ENCODE assay signal across 8 cellular contexts in the genomic region with DNA sequence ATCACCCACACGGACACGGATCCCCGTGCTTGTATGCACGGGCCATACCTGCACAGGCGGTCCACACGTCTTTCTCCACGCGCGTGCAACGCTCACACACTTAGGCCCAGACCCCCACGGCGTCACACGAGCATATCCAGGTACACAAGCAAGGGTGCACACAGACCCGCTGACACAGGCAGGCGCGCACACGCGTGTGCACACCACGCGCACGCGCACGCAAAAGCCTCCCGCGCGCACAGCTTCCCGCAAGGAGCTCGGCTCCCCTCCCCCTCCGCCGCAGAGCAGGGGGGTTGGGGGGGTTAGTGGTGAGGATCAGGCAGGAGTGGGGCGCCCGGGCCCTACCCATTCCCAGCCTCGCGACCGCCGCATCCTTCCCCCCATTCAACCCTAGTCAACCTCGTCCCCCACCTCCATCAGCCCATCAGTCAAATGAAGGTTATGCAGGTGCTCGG. TPM values are rescaled to one million over a fixed set of nuclear protein-coding genes. Genes with fewer than 3 reads are reported as not detected.
DNase-seq lines count a peak whose midpoint lies in the region; ATAC-seq, FAIRE-seq and TF ChIP-seq lines count a peak whose summit lies in the region.

No MANE protein-coding gene starts in this region.

- DNase-seq in AG04449 (ENCODE audit: low read depth, low spot score) (no peak), GM19239 (ENCODE audit: insufficient read length, low spot score) (no peak), RWPE2 (ENCODE audit: low spot score) (no peak), dermis blood vessel endothelial cell (peak; percentile 23), midbrain (lab: John Stamatoyannopoulos, UW) (peak; percentile 52), thoracic aorta (ENCODE audit: low spot score) (no peak), NCI-H2107 (lab: John Stamatoyannopoulos, UW) (no peak), AG20443 (ENCODE audit: low spot score) (no peak)

- POLR2A ChIA-PET in AG04449 (lab: Yijun Ruan, JAX), result interaction anchor here (1.3 to 3.3 kb wide), 2 partner anchors 48 to 78 kb away, joined by 3 to 26 read pairs; a partner anchor contains a TSS

- TF ChIP-seq CTCF in AG04449 (IDR thresholded peaks at IDR 0.05; ENCODE audit: insufficient read depth, low read length, missing control alignments), result no peak
- TF ChIP-seq CTCF in RWPE2 (IDR thresholded peaks at IDR 0.05; ENCODE audit: poor library complexity, severe bottlenecking), result no peak
- no peak for TF ChIP-seq CTCF in thoracic aorta (IDR thresholded peaks at IDR 0.05)

- no peak overlapping the region for H3K27ac ChIP-seq in RWPE2 (ENCODE audit: poor library complexity, severe bottlenecking)
- H3K27ac ChIP-seq in thoracic aorta, result no peak overlapping the region

- H3K36me3 ChIP-seq in RWPE2 (ENCODE audit: low read depth) (peaks cover 3% of the 10 kb centered on the region), thoracic aorta (no peaks in the 10 kb centered on the region)

- CTCF ChIA-PET in AG04449 (lab: Yijun Ruan, JAX), result interaction anchor here (1.2 to 11.1 kb wide), 7 partner anchors 10 to 76 kb away, joined by 3 to 217 read pairs (median 5); a partner anchor contains a TSS

- ATAC-seq in RWPE2 (ENCODE audit: low read depth) (peak; percentile 7), thoracic aorta (ENCODE audit: insufficient number of reproducible peaks, low FRiP score, low read depth) (no peak)

- peak; percentile 18 for FAIRE-seq in GM19239 (lab: Jason Lieb, UNC)

- H3K4me1 ChIP-seq in RWPE2 (ENCODE audit: insufficient read depth, poor library complexity, severe bottlenecking) (no peaks in the 10 kb centered on the region), thoracic aorta (ENCODE audit: control insufficient read depth in 1 of 2, low read depth in 2 of 2) (peaks cover 8 to 19% of the 10 kb centered on the region in 2 donors)

- peak overlapping the region; percentile 96 for H3K4me3 ChIP-seq in AG04449 (ENCODE audit: low read depth, low read length)
- H3K4me3 ChIP-seq in RWPE2 (ENCODE audit: severe bottlenecking), result peak overlapping the region; percentile 54
- H3K4me3 ChIP-seq in thoracic aorta, result peak overlapping the region; percentile 91

- H3K27me3 ChIP-seq in RWPE2 (ENCODE audit: insufficient read depth, poor library complexity, severe bottlenecking) (no peaks in the 10 kb centered on the region), thoracic aorta (replicated peaks; ENCODE audit: insufficient read depth) (no peaks in the 10 kb centered on the region)

- H3K9me3 ChIP-seq in RWPE2 (ENCODE audit: severe bottlenecking) (no peaks in the 10 kb centered on the region), thoracic aorta (no peaks in the 10 kb centered on the region)

RNA-seq across cellular contexts. Expression of a gene that starts 0.4 kb away (rescaled TPM):
- total RNA-seq in dermis blood vessel endothelial cell, result 0.17 and 0.93 TPM in 2 replicates
- 1 to 10 TPM in 1 of 2 donors, not detected in 1; 1.9 TPM for total RNA-seq in thoracic aorta

RNA-seq across cellular contexts. Expression of a gene that starts 10.4 kb away (rescaled TPM):
- 15.3 and 19.3 TPM in 2 replicates for total RNA-seq in dermis blood vessel endothelial cell
- 10 to 100 TPM; 10.6 to 16.1 TPM for total RNA-seq in thoracic aorta

RNA-seq across cellular contexts. Expression of a gene that starts 22.8 kb away (rescaled TPM):
- total RNA-seq in dermis blood vessel endothelial cell (0.28 and 0.51 TPM in 2 replicates), thoracic aorta (under 1 TPM; 0.41 to 0.42 TPM)

RNA-seq across cellular contexts. Expression of a gene that starts 29.8 kb away (rescaled TPM):
- total RNA-seq in dermis blood vessel endothelial cell (8.0 and 8.5 TPM in 2 replicates), thoracic aorta (10 to 100 TPM; 59.4 to 72.3 TPM)

RNA-seq across cellular contexts. Expression of a gene that starts 50.5 kb away (rescaled TPM):
- total RNA-seq in dermis blood vessel endothelial cell, result 4.8 and 9.7 TPM in 2 replicates
- 10 to 100 TPM; 14.3 to 15.8 TPM for total RNA-seq in thoracic aorta

Comparison
In these comparisons a context has a peak if more than half of its experiments do, and no peak if none do; other contexts are left out.
1. DNase-seq: peak in dermis blood vessel endothelial cell (single experiment) and midbrain (single experiment); none in AG04449 (single experiment), GM19239 (single experiment), RWPE2 (single experiment), thoracic aorta (single experiment), NCI-H2107 (single experiment) and AG20443 (single experiment).
2. Peak in every context shown above with its lines, with median percentiles within 50 percentile points of each other: H3K4me3 ChIP-seq.